Comparison of ENCODE assay signal across 14 cellular contexts in genomic region chr12:7090222-7090998, GRCh38. TPM values are rescaled to one million over a fixed set of nuclear protein-coding genes. Genes with fewer than 3 reads are reported as not detected.
DNase-seq lines count a peak whose midpoint lies in the region; ATAC-seq and TF ChIP-seq lines count a peak whose summit lies in the region.
"Had no signal": no experiment of that assay in that cellular context is flagged by ENCODE, and none has a peak within 500 bp of the region (broad histone marks: within the 10 kb centered on the region; RNA-seq: fewer than 3 reads in every experiment).

No MANE protein-coding gene starts in this region.

- no peak for DNase-seq in heart left ventricle
- no peak for DNase-seq in right cardiac atrium
- peak; percentile 24 for DNase-seq in fibroblast of pulmonary artery (ENCODE audit: low read depth)
- no peak for DNase-seq in upper lobe of right lung
- DNase-seq in CD14-positive monocyte (ENCODE audit: low spot score): no peak
- DNase-seq: activated CD4-positive, alpha-beta T cell treated with anti-CD3 and anti-CD28 coated beads for 1 hour; kidney glomerular epithelial cell; NCI-H510A had no signal

- TF ChIP-seq RAD21 in neural cell (conservative IDR thresholded peaks at IDR 0.05): no peak

- TF ChIP-seq EP300 in neural cell (conservative IDR thresholded peaks at IDR 0.05; ENCODE audit: poor library complexity, severe bottlenecking): no peak

- H3K36me3 Mint-ChIP-seq in CD14-positive monocyte: no peaks in the 10 kb centered on the region

- H3K36me3 ChIP-seq in heart left ventricle: peaks cover 0 to 46% (median 16%) of the 10 kb centered on the region in 9 donors
- H3K36me3 ChIP-seq in neural cell (ENCODE audit: insufficient read depth, low read length): no peaks in the 10 kb centered on the region
- H3K36me3 ChIP-seq in upper lobe of right lung: peaks cover 26% of the 10 kb centered on the region

- no peak for TF ChIP-seq POLR2A in heart left ventricle (IDR thresholded peaks at IDR 0.05)

- peak overlapping the region in 11 of 12 donors; percentile 43 to 86 (median 73) for H3K27ac ChIP-seq in heart left ventricle
- H3K27ac ChIP-seq in right cardiac atrium (ENCODE audit: low read length): no peak overlapping the region
- peak overlapping the region; percentile 20 for H3K27ac ChIP-seq in neural cell (ENCODE audit: low read length)
- peak overlapping the region; percentile 80 for H3K27ac ChIP-seq in upper lobe of right lung
- H3K27ac ChIP-seq: SJSA1 had no signal

- H3K4me3 ChIP-seq in heart left ventricle (peak overlapping the region in 10 of 12 donors; percentile 0 to 69 (median 56)), right cardiac atrium (ENCODE audit: low read length) (no peak overlapping the region), fibroblast of pulmonary artery (replicated peaks; ENCODE audit: low read depth, low read length) (peak overlapping the region; percentile 84), neural cell (ENCODE audit: low read length) (peak overlapping the region; percentile 18), upper lobe of right lung (peak overlapping the region; percentile 65)
- H3K4me3 ChIP-seq: SJSA1, smooth muscle cell had no signal

- intact Hi-C loops in heart left ventricle (cut with DNase I): loop anchor here in 8 of 10 donors (5.0 to 10.0 kb wide), 6 partner anchors 126 to 168 kb away; partner anchors contain the start of genes C12orf57 (in 4 of the 8) and RNU7-1 (in 4 of the 8)
- intact Hi-C loops in right cardiac atrium (cut with DNase I): no loop called here
- intact Hi-C loops in upper lobe of right lung (cut with DNase I): no loop called here
- intact Hi-C loops in CD14-positive monocyte (cut with micrococcal nuclease): loop anchor here (5.0 to 10.0 kb wide), 2 partner anchors 66 to 168 kb away; no protein-coding TSS in a partner anchor

- no peaks in the 10 kb centered on the region for H3F3A ChIP-seq in neural cell (ENCODE audit: insufficient read depth, low read length, poor library complexity, severe bottlenecking)

- no peaks in the 10 kb centered on the region for H3K9me2 ChIP-seq in neural cell (ENCODE audit: insufficient read depth, low read length)

- H3K27me3 ChIP-seq in heart left ventricle: no peaks in the 10 kb centered on the region
- no peaks in the 10 kb centered on the region for H3K27me3 ChIP-seq in right cardiac atrium (ENCODE audit: control insufficient read depth, insufficient read depth)
- H3K27me3 ChIP-seq in neural cell (ENCODE audit: insufficient read depth, low read depth, low read length): no peaks in the 10 kb centered on the region
- no peaks in the 10 kb centered on the region for H3K27me3 ChIP-seq in upper lobe of right lung
- H3K27me3 ChIP-seq: SJSA1 had no signal

- H3K79me2 ChIP-seq in neural cell (replicated peaks; ENCODE audit: insufficient read depth, low read length): no peaks in the 10 kb centered on the region

- H3K9ac ChIP-seq in neural cell (ENCODE audit: low read length): peak overlapping the region; percentile 16

- peaks cover 0 to 1% (median 0%) of the 10 kb centered on the region in 7 donors for H3K9me3 Mint-ChIP-seq in CD14-positive monocyte

- ATAC-seq in heart left ventricle (peak in 1 of 4 donors; percentile 30), right cardiac atrium (no peak), upper lobe of right lung (no peak), GM19452 (IDR thresholded peaks at IDR 0.05; ENCODE audit: unreplicated experiment) (no peak), GM21717 (IDR thresholded peaks at IDR 0.05; ENCODE audit: unreplicated experiment) (no peak)

- H3K27me3 Mint-ChIP-seq in CD14-positive monocyte (ENCODE audit: low read depth in 3 of 3): peaks cover 4 to 16% (median 10%) of the 10 kb centered on the region in 3 donors

- H3K4me1 Mint-ChIP-seq in CD14-positive monocyte: peaks cover 9% of the 10 kb centered on the region

- no peak overlapping the region for H3K4me3 Mint-ChIP-seq in CD14-positive monocyte

- no peak overlapping the region for H3K4me2 ChIP-seq in neural cell (ENCODE audit: low read length)
- H3K4me2 ChIP-seq: smooth muscle cell had no signal

- no peaks in the 10 kb centered on the region for H4K20me1 ChIP-seq in neural cell (ENCODE audit: insufficient read depth)

- H3K9me3 ChIP-seq in heart left ventricle (no peaks in the 10 kb centered on the region), right cardiac atrium (ENCODE audit: control insufficient read depth, low read length) (no peaks in the 10 kb centered on the region), neural cell (ENCODE audit: low read length) (no peaks in the 10 kb centered on the region), upper lobe of right lung (no peaks in the 10 kb centered on the region)
- H3K9me3 ChIP-seq: SJSA1 had no signal

- H2AFZ ChIP-seq in neural cell (ENCODE audit: low read depth, low read length): no peak overlapping the region

- H3K4me1 ChIP-seq in heart left ventricle (peaks cover 0 to 29% (median 7%) of the 10 kb centered on the region in 12 donors), right cardiac atrium (ENCODE audit: control insufficient read depth, insufficient read depth, low read length) (no peaks in the 10 kb centered on the region), upper lobe of right lung (peaks cover 37% of the 10 kb centered on the region)

- 80 to 86% (median 84%) methylated on average over 16 of the region's 16 CpGs for WGBS in heart left ventricle, 4 donors
- WGBS in right cardiac atrium: 69% methylated on average over 16 of the region's 16 CpGs

- TF ChIP-seq CTCF in heart left ventricle (IDR thresholded peaks at IDR 0.05) (no peak), fibroblast of pulmonary artery (IDR thresholded peaks at IDR 0.05; ENCODE audit: low read length, missing control alignments) (no peak), neural cell (IDR thresholded peaks at IDR 0.05; ENCODE audit: poor library complexity, severe bottlenecking) (no peak), upper lobe of right lung (IDR thresholded peaks at IDR 0.05) (no peak), CD14-positive monocyte (IDR thresholded peaks at IDR 0.05) (no peak)

- no peak overlapping the region for H3K27ac Mint-ChIP-seq in CD14-positive monocyte

TF ChIP-seq in neural cell, 6 proteins besides CTCF, POLR2A, EP300 and RAD21 (continues in another document):
- TF ChIP-seq TAF1 (IDR thresholded peaks at IDR 0.05; ENCODE audit: low read depth): no peak
- TF ChIP-seq POLR2AphosphoS5 (IDR thresholded peaks at IDR 0.05): no peak
- TF ChIP-seq EZH2 (IDR thresholded peaks at IDR 0.05; ENCODE audit: borderline replicate concordance, insufficient read depth, low read length, poor library complexity, severe bottlenecking): no peak

RNA-seq across cellular contexts. Expression of gene C1R, which starts 1.8 kb away (rescaled TPM):
- 100 to 1,000 TPM in 5 of 9 donors, 10 to 100 TPM in 4; 42.6 to 343 (median 107) TPM for total RNA-seq in heart left ventricle
- 10 to 100 TPM; 49.1 to 98.5 TPM for polyA plus RNA-seq in heart left ventricle
- total RNA-seq in right cardiac atrium: 100 to 1,000 TPM; 245 to 447 (median 372) TPM
- polyA plus RNA-seq in right cardiac atrium: 201 TPM
- 1.7 and 1.9 TPM in 2 replicates for polyA plus RNA-seq in neural cell
- polyA minus RNA-seq in neural cell: 0.58 and 0.73 TPM in 2 replicates
- 367 TPM for total RNA-seq in upper lobe of right lung
- polyA plus RNA-seq in CD14-positive monocyte: under 1 TPM in 1 of 2 donors, not detected in 1; 0.14 TPM

RNA-seq across cellular contexts. Expression of gene C1RL, which starts 18.6 kb away (rescaled TPM):
- total RNA-seq in heart left ventricle (10 to 100 TPM in 3 of 9 donors, 1 to 10 TPM in 6; 5.4 to 27.1 (median 7.9) TPM), right cardiac atrium (10 to 100 TPM; 17.6 to 29.6 (median 21.6) TPM), upper lobe of right lung (91.6 TPM)
- polyA plus RNA-seq in heart left ventricle (1 to 10 TPM; 7.9 to 9.8 TPM), right cardiac atrium (16.7 TPM), neural cell (2.1 and 2.8 TPM in 2 replicates), CD14-positive monocyte (1 to 10 TPM; 4.8 to 5.6 TPM)
- 0.35 and 2.2 TPM in 2 replicates for polyA minus RNA-seq in neural cell

RNA-seq across cellular contexts. Expression of gene C1S, which starts 29.9 kb away (rescaled TPM):
- 100 to 1,000 TPM in 2 of 9 donors, 10 to 100 TPM in 7; 31.9 to 247 (median 74.2) TPM for total RNA-seq in heart left ventricle
- 10 to 100 TPM; 30.1 to 36.4 TPM for polyA plus RNA-seq in heart left ventricle
- total RNA-seq in right cardiac atrium: 100 to 1,000 TPM; 162 to 288 (median 238) TPM
- polyA plus RNA-seq in right cardiac atrium: 126 TPM
- 4.9 and 12.6 TPM in 2 replicates for polyA plus RNA-seq in neural cell
- polyA minus RNA-seq in neural cell: 0.49 and 3.4 TPM in 2 replicates
- total RNA-seq in upper lobe of right lung: 321 TPM
- polyA plus RNA-seq in CD14-positive monocyte: not detected

RNA-seq across cellular contexts. Expression of gene RBP5, which starts 38.3 kb away (rescaled TPM):
- total RNA-seq in heart left ventricle (1 to 10 TPM in 1 of 9 donors, under 1 TPM in 1, not detected in 7; 0.86 to 2.1 TPM), right cardiac atrium (1 to 10 TPM in 1 of 4 donors, under 1 TPM in 2, not detected in 1; 0.47 to 1.7 (median 0.65) TPM), upper lobe of right lung (7.1 TPM)
- polyA plus RNA-seq in heart left ventricle (under 1 TPM; 0.34 to 0.94 TPM), right cardiac atrium (0.77 TPM), neural cell (1.9 TPM in 1 of 2 replicates, not detected in the other), CD14-positive monocyte (not detected)
- not detected in 2 replicates for polyA minus RNA-seq in neural cell
- total RNA-seq: A172, SJSA1, smooth muscle cell had no signal

RNA-seq across cellular contexts. Expression of gene CLSTN3, which starts 39.8 kb away (rescaled TPM):
- total RNA-seq in heart left ventricle (10 to 100 TPM in 2 of 9 donors, 1 to 10 TPM in 7; 3.3 to 18.7 (median 4.1) TPM), right cardiac atrium (10 to 100 TPM in 3 of 4 donors, 1 to 10 TPM in 1; 7.0 to 11.1 (median 10.7) TPM), upper lobe of right lung (48.2 TPM)
- polyA plus RNA-seq in heart left ventricle (1 to 10 TPM; 3.1 to 4.2 TPM), right cardiac atrium (13.6 TPM), neural cell (55.6 and 61.0 TPM in 2 replicates), CD14-positive monocyte (not detected)
- 98.6 and 110 TPM in 2 replicates for polyA minus RNA-seq in neural cell

Comparison
In these comparisons a context has a peak if more than half of its experiments do, and no peak if none do; other contexts are left out.
1. intact Hi-C loops: an anchor here in heart left ventricle (5.0 to 10.0 kb wide) and CD14-positive monocyte (5.0 to 10.0 kb wide); none called in right cardiac atrium and upper lobe of right lung.
2. RNA of gene C1R, which starts 1.8 kb away (polyA plus RNA-seq): 201 TPM in right cardiac atrium (single experiment) and 49.1 to 98.5 TPM in heart left ventricle; 1.7 to 1.9 TPM in neural cell and 0.14 TPM in CD14-positive monocyte; every median in the first group is over 10 times any median in the second.